16 cellular contexts compared by ENCODE assay signal in genomic region chr20:57205625-57206219, GRCh38.
DNase-seq lines count a peak whose midpoint lies in the region; ATAC-seq, FAIRE-seq and TF ChIP-seq lines count a peak whose summit lies in the region.
"Had no signal": no experiment of that assay in that cellular context is flagged by ENCODE, and none has a peak within 500 bp of the region (broad histone marks: within the 10 kb centered on the region; RNA-seq: fewer than 3 reads in every experiment).

No MANE protein-coding gene starts in this region.

- H3K4me3 Mint-ChIP-seq in MCF 10A (ENCODE audit: unreplicated experiment) = no peak overlapping the region
- H3K4me3 Mint-ChIP-seq in astrocyte (ENCODE audit: unreplicated experiment) = no peak overlapping the region
- H3K4me3 Mint-ChIP-seq: activated B cell treated with CpG ODN at 0.5 μM for 24 hours had no signal

- DNase-seq in MCF 10A (ENCODE audit: unreplicated experiment) = peak; percentile 86
- DNase-seq in breast epithelium (ENCODE audit: low spot score in 2 of 2) = no peak
- peak; percentile 91 for DNase-seq in astrocyte (ENCODE audit: low read depth)
- DNase-seq in glomerular visceral epithelial cell (ENCODE audit: extremely low spot score) = peak; percentile 26
- no peak for DNase-seq in GM19240 (ENCODE audit: insufficient read length, low spot score)
- no peak for DNase-seq in BE2C
- DNase-seq: activated B cell treated with CpG ODN at 0.5 μM for 24 hours; activated T-cell treated with anti-CD3 and anti-CD28 coated beads, Interleukin-2, amount 50 U/mL, for 1 hour; DND-41; right cardiac atrium; SJCRH30 had no signal

- TF ChIP-seq POLR2A in breast epithelium (IDR thresholded peaks at IDR 0.05) = no peak

- H3K36me3 ChIP-seq in breast epithelium = no peaks in the 10 kb centered on the region
- no peaks in the 10 kb centered on the region for H3K36me3 ChIP-seq in astrocyte (ENCODE audit: insufficient read depth, low read length)
- no peaks in the 10 kb centered on the region for H3K36me3 ChIP-seq in BE2C
- H3K36me3 ChIP-seq: thoracic aorta had no signal

- CTCF ChIA-PET in MCF 10A (lab: Yijun Ruan, JAX) = interaction anchor here (0.7 kb wide), 1 partner anchor 724 kb away, joined by 3 read pairs; no protein-coding TSS in a partner anchor

- H3K27ac Mint-ChIP-seq in MCF 10A (ENCODE audit: low read depth, unreplicated experiment) = peak overlapping the region; percentile 4
- H3K27ac Mint-ChIP-seq in astrocyte (ENCODE audit: unreplicated experiment) = peak overlapping the region; percentile 59
- H3K27ac Mint-ChIP-seq: activated B cell treated with CpG ODN at 0.5 μM for 24 hours had no signal

- H3K27ac ChIP-seq in breast epithelium = no peak overlapping the region
- peak overlapping the region; percentile 63 for H3K27ac ChIP-seq in astrocyte (ENCODE audit: low read depth, low read length)
- H3K27ac ChIP-seq: SJCRH30, thoracic aorta had no signal

- H3K36me3 Mint-ChIP-seq in MCF 10A (ENCODE audit: insufficient read depth, unreplicated experiment) = no peaks in the 10 kb centered on the region
- peaks cover 6% of the 10 kb centered on the region for H3K36me3 Mint-ChIP-seq in astrocyte (ENCODE audit: low read depth, unreplicated experiment)

- H3K27me3 Mint-ChIP-seq in MCF 10A (ENCODE audit: insufficient read depth, unreplicated experiment) (no peaks in the 10 kb centered on the region), astrocyte (ENCODE audit: low read depth, unreplicated experiment) (peaks cover 3% of the 10 kb centered on the region)
- H3K27me3 Mint-ChIP-seq: activated B cell treated with CpG ODN at 0.5 μM for 24 hours had no signal

- TF ChIP-seq CTCF in MCF 10A (IDR thresholded peaks at IDR 0.05; ENCODE audit: unreplicated experiment) (no peak), breast epithelium (IDR thresholded peaks at IDR 0.05) (no peak), astrocyte (IDR thresholded peaks at IDR 0.05; ENCODE audit: insufficient read depth, low read depth, low read length) (no peak), BE2C (IDR thresholded peaks at IDR 0.05; ENCODE audit: low read depth, low read length) (no peak)

- H3K4me1 Mint-ChIP-seq in MCF 10A (ENCODE audit: insufficient read depth, unreplicated experiment) = peaks cover 17% of the 10 kb centered on the region
- peaks cover 10% of the 10 kb centered on the region for H3K4me1 Mint-ChIP-seq in astrocyte (ENCODE audit: low read depth, unreplicated experiment)
- H3K4me1 Mint-ChIP-seq: activated B cell treated with CpG ODN at 0.5 μM for 24 hours had no signal

- peaks cover 0 to 6% of the 10 kb centered on the region in 2 donors for H3K9me3 ChIP-seq in breast epithelium
- peaks cover 3% of the 10 kb centered on the region for H3K9me3 ChIP-seq in astrocyte (ENCODE audit: insufficient read depth, low read depth, low read length)
- H3K9me3 ChIP-seq in BE2C = no peaks in the 10 kb centered on the region
- H3K9me3 ChIP-seq: thoracic aorta had no signal

- H3K4me1 ChIP-seq in breast epithelium (no peaks in the 10 kb centered on the region), astrocyte (ENCODE audit: insufficient read depth, low read length) (peaks cover 14% of the 10 kb centered on the region), BE2C (peaks cover 3% of the 10 kb centered on the region; the same call in 1 of the 2 replicates)

- H3K4me3 ChIP-seq in breast epithelium = no peak overlapping the region
- no peak overlapping the region for H3K4me3 ChIP-seq in astrocyte (ENCODE audit: insufficient read depth, low read depth, low read length)
- H3K4me3 ChIP-seq in BE2C (ENCODE audit: low read depth, low read length) = no peak overlapping the region
- H3K4me3 ChIP-seq: SJCRH30, thoracic aorta had no signal

- H3K4me2 ChIP-seq in astrocyte (ENCODE audit: low read length) = peak overlapping the region; percentile 51

- H4K20me1 ChIP-seq in astrocyte (ENCODE audit: insufficient read depth, low read length) = no peaks in the 10 kb centered on the region

- no peak for ATAC-seq in GM18867 (IDR thresholded peaks at IDR 0.05; ENCODE audit: unreplicated experiment)
- no peak for ATAC-seq in GM21367 (IDR thresholded peaks at IDR 0.05; ENCODE audit: unreplicated experiment)
- ATAC-seq: right cardiac atrium had no signal

- H3K79me2 ChIP-seq in astrocyte (ENCODE audit: insufficient read depth, low read length) = no peaks in the 10 kb centered on the region

- BruUV-seq in MCF 10A (replicated peaks; lab: Mats Ljungman, UMichigan) = no TSS peak

- no peak for FAIRE-seq in astrocyte (lab: Jason Lieb, UNC)
- FAIRE-seq: endometrium, GM18507 had no signal

- H2AFZ ChIP-seq in astrocyte (ENCODE audit: low read depth, low read length) = peak overlapping the region; percentile 12

- peak overlapping the region; percentile 48 for H3K9ac ChIP-seq in astrocyte (ENCODE audit: low read length)

- intact Hi-C loops in MCF 10A (cut with micrococcal nuclease) (no loop called here), breast epithelium (cut with DNase I; ENCODE audit: low total_unique reads) (no loop called here)

- POLR2A ChIA-PET in MCF 10A (lab: Yijun Ruan, JAX) = interaction anchor here (1.7 kb wide), 1 partner anchor 127 kb away, joined by 5 read pairs; no protein-coding TSS in a partner anchor

- H3K9me3 Mint-ChIP-seq in MCF 10A (ENCODE audit: unreplicated experiment) (peaks cover 7% of the 10 kb centered on the region), astrocyte (ENCODE audit: unreplicated experiment) (peaks cover 9% of the 10 kb centered on the region)
- H3K9me3 Mint-ChIP-seq: activated B cell treated with CpG ODN at 0.5 μM for 24 hours had no signal

- no peaks in the 10 kb centered on the region for H3K27me3 ChIP-seq in breast epithelium
- H3K27me3 ChIP-seq in astrocyte (ENCODE audit: insufficient read depth, low read length) = no peaks in the 10 kb centered on the region
- H3K27me3 ChIP-seq in BE2C = no peaks in the 10 kb centered on the region; the same call in 1 of the 2 replicates
- H3K27me3 ChIP-seq: SJCRH30 had no signal

Comparison
In these comparisons a context has a peak if more than half of its experiments do, and no peak if none do; other contexts are left out.
1. DNase-seq: peak in MCF 10A (single experiment), astrocyte (single experiment) and glomerular visceral epithelial cell (single experiment); none in breast epithelium (0 of 2), GM19240 (single experiment) and BE2C (single experiment).